In genomic region chr3:194494951-194495374, GRCh38 we compare ENCODE assay signal across 15 cellular contexts. TPM values are rescaled to one million over a fixed set of nuclear protein-coding genes. Genes with fewer than 3 reads are reported as not detected.
DNase-seq lines count a peak whose midpoint lies in the region; ATAC-seq, FAIRE-seq and TF ChIP-seq lines count a peak whose summit lies in the region.
"Had no signal": no experiment of that assay in that cellular context is flagged by ENCODE, and none has a peak within 500 bp of the region (broad histone marks: within the 10 kb centered on the region; RNA-seq: fewer than 3 reads in every experiment).

No MANE protein-coding gene starts in this region.

- H3K4me3 ChIP-seq in HEK293 (ENCODE audit: low read depth, low read length) (no peak overlapping the region), endothelial cell of umbilical vein (replicated peaks in 1 of 3; ENCODE audit: insufficient read depth in 1 of 3, low read depth in 1 of 3, low read length in 3 of 3) (no peak overlapping the region), neuronal stem cell (ENCODE audit: low read length in 2 of 2) (no peak overlapping the region)

- no peak for DNase-seq in endothelial cell of umbilical vein (ENCODE audit: low read depth, low spot score)
- DNase-seq in neuronal stem cell (ENCODE audit: low spot score): no peak
- DNase-seq: activated CD4-positive, alpha-beta T cell treated with anti-CD3 and anti-CD28 coated beads, Interleukin-2, amount 10 ng/mL, durations not matched to agents 24 days and 14 days; activated T-cell treated with anti-CD3 and anti-CD28 coated beads for 4 hours; naive thymus-derived CD8-positive, alpha-beta T cell; NCI-H2107; NCI-H774; SIG-M5 had no signal

- H3K36me3 ChIP-seq in HEK293 (ENCODE audit: control insufficient read depth in 2 of 2, insufficient read depth in 1 of 2, low read length in 2 of 2) (no peaks in the 10 kb centered on the region), endothelial cell of umbilical vein (ENCODE audit: control insufficient read depth in 2 of 2, extremely low read depth in 1 of 2, insufficient read depth in 2 of 2, low read length in 2 of 2) (no peaks in the 10 kb centered on the region), neuronal stem cell (replicated peaks in 1 of 2; ENCODE audit: control insufficient read depth in 2 of 2, insufficient read depth in 2 of 2, low read length in 2 of 2) (no peaks in the 10 kb centered on the region)

- intact Hi-C loops in endothelial cell of umbilical vein (cut with micrococcal nuclease): no loop called here

- H3K9me3 ChIP-seq in HEK293 (ENCODE audit: control insufficient read depth, insufficient read depth, low read depth, low read length) (no peaks in the 10 kb centered on the region), endothelial cell of umbilical vein (replicated peaks; ENCODE audit: control insufficient read depth, insufficient read depth, low read length) (no peaks in the 10 kb centered on the region), neuronal stem cell (replicated peaks in 1 of 2; ENCODE audit: control insufficient read depth in 2 of 2, insufficient read depth in 1 of 2, low read depth in 1 of 2, low read length in 2 of 2) (peaks cover 0 to 2% of the 10 kb centered on the region in 2 donors)

- H4K91ac ChIP-seq in neuronal stem cell (ENCODE audit: low read depth, low read length, poor library complexity): no peak overlapping the region

- no peak overlapping the region for H2BK15ac ChIP-seq in neuronal stem cell (ENCODE audit: low read length)

- WGBS in neuronal stem cell (ENCODE audit: extremely low coverage in 2 of 2, insufficient read length in 2 of 2, insufficient replicate concordance in 1 of 2), 2 donors: no CpG with 5 or more reads among the region's 5 CpGs

- H3K18ac ChIP-seq in neuronal stem cell (ENCODE audit: low read length): no peak overlapping the region

- H2BK5ac ChIP-seq in neuronal stem cell (ENCODE audit: low read length): no peak overlapping the region

- H2AFZ ChIP-seq in endothelial cell of umbilical vein (ENCODE audit: low read depth, low read length) (no peak overlapping the region), neuronal stem cell (ENCODE audit: low read length) (no peak overlapping the region)

- ATAC-seq in HG03159 (IDR thresholded peaks at IDR 0.05; ENCODE audit: unreplicated experiment) (no peak), HG02642 (IDR thresholded peaks at IDR 0.05; ENCODE audit: poor library complexity, unreplicated experiment) (no peak), HG03565 (IDR thresholded peaks at IDR 0.05; ENCODE audit: unreplicated experiment) (no peak), GM18517 (IDR thresholded peaks at IDR 0.05; ENCODE audit: unreplicated experiment) (no peak)
- ATAC-seq: activated naive CD4-positive, alpha-beta T cell treated with anti-CD3 and anti-CD28 coated beads, Interleukin-2, amount 50 U/mL, for 72 hours; naive thymus-derived CD8-positive, alpha-beta T cell had no signal

- no peaks in the 10 kb centered on the region for H3K79me2 ChIP-seq in endothelial cell of umbilical vein (ENCODE audit: control insufficient read depth, insufficient read depth, low read length)

- TF ChIP-seq CTCF in C4-2B (conservative IDR thresholded peaks at IDR 0.05): no peak
- no peak for TF ChIP-seq CTCF in HEK293 (tag by site-specific recombination; IDR thresholded peaks at IDR 0.05)
- TF ChIP-seq CTCF in endothelial cell of umbilical vein (IDR thresholded peaks at IDR 0.05; ENCODE audit: extremely low read depth in 1 of 2, insufficient read depth in 1 of 2, low read depth in 1 of 2, low read length in 2 of 2): no peak

- H3K14ac ChIP-seq in neuronal stem cell (ENCODE audit: low read length): no peak overlapping the region

- H4K20me1 ChIP-seq in endothelial cell of umbilical vein (replicated peaks; ENCODE audit: control insufficient read depth, extremely low read depth, insufficient read depth, low read length): no peaks in the 10 kb centered on the region

- TF ChIP-seq POLR2A in endothelial cell of umbilical vein (IDR thresholded peaks at IDR 0.05; ENCODE audit: low read depth, low read length): no peak

- H3K9ac ChIP-seq in endothelial cell of umbilical vein (replicated peaks; ENCODE audit: extremely low read depth, insufficient read depth, low read length): no peak overlapping the region
- no peak overlapping the region for H3K9ac ChIP-seq in neuronal stem cell (ENCODE audit: low read depth, low read length, poor library complexity)

- no peaks in the 10 kb centered on the region for H3K9me1 ChIP-seq in endothelial cell of umbilical vein (replicated peaks; ENCODE audit: control insufficient read depth, extremely low read depth, insufficient read depth, low read length)

- FAIRE-seq in endothelial cell of umbilical vein (lab: Jason Lieb, UNC): peak; percentile 21

- H3K4me1 ChIP-seq in HEK293 (ENCODE audit: control insufficient read depth, insufficient read depth, low read length) (0 out of 2 replicates have a peak, but pooled peaks cover 2% of the 10 kb centered on the region), endothelial cell of umbilical vein (ENCODE audit: control insufficient read depth, extremely low read depth, insufficient read depth, low read length) (peaks cover 16% of the 10 kb centered on the region), neuronal stem cell (ENCODE audit: control insufficient read depth in 2 of 2, insufficient read depth in 1 of 2, low read depth in 1 of 2, low read length in 2 of 2) (peaks cover 0 to 5% of the 10 kb centered on the region in 2 donors)

- no peak overlapping the region for H2AK5ac ChIP-seq in neuronal stem cell (ENCODE audit: low read depth, low read length)

- CTCF ChIA-PET in HEK293 (lab: Yijun Ruan, JAX): interaction anchor here (0.9 kb wide), 1 partner anchor 99 kb away, joined by 3 read pairs; no protein-coding TSS in a partner anchor
- CTCF ChIA-PET in endothelial cell of umbilical vein (lab: Charles Lee): no interaction called here

- no peak overlapping the region for H2BK120ac ChIP-seq in neuronal stem cell (ENCODE audit: low read depth, low read length)

- peak overlapping the region; percentile 48 for H4K8ac ChIP-seq in neuronal stem cell (ENCODE audit: low read depth, low read length)

- no peak overlapping the region for H3K4ac ChIP-seq in neuronal stem cell (ENCODE audit: low read length)

- no peaks in the 10 kb centered on the region for H3K27me3 ChIP-seq in endothelial cell of umbilical vein (ENCODE audit: control insufficient read depth in 2 of 2, insufficient read depth in 2 of 2, low read length in 2 of 2)
- H3K27me3 ChIP-seq in neuronal stem cell (ENCODE audit: control insufficient read depth in 3 of 3, insufficient read depth in 3 of 3, low read depth in 1 of 3, low read length in 3 of 3): no peaks in the 10 kb centered on the region

- BruUV-seq in endothelial cell of umbilical vein (replicated peaks; lab: Mats Ljungman, UMichigan): no TSS peak

- H2BK12ac ChIP-seq in neuronal stem cell (ENCODE audit: low read length): no peak overlapping the region

- dilution Hi-C loops in endothelial cell of umbilical vein (cut with MboI; ENCODE audit: extremely low pct_ligation_motif_present, low sequenced_read_pairs): no loop called here

- H3K27ac ChIP-seq in C4-2B: peak overlapping the region; percentile 69
- no peak overlapping the region for H3K27ac ChIP-seq in HEK293 (ENCODE audit: extremely low read depth, low read depth, low read length)
- H3K27ac ChIP-seq in endothelial cell of umbilical vein (ENCODE audit: insufficient read depth, low read depth, low read length): no peak overlapping the region
- no peak overlapping the region for H3K27ac ChIP-seq in neuronal stem cell (replicated peaks; ENCODE audit: low read length)

- no peaks in the 10 kb centered on the region for H3K79me1 ChIP-seq in neuronal stem cell (ENCODE audit: low read depth, low read length)

- POLR2A ChIA-PET in HEK293 (lab: Yijun Ruan, JAX) (no interaction called here), endothelial cell of umbilical vein (lab: Charles Lee) (no interaction called here)

- H3K4me2 ChIP-seq in endothelial cell of umbilical vein (ENCODE audit: insufficient read depth, low read length) (no peak overlapping the region), neuronal stem cell (ENCODE audit: insufficient read depth, low read length, poor library complexity, severe bottlenecking) (no peak overlapping the region)

- H3K23ac ChIP-seq in neuronal stem cell (ENCODE audit: low read depth, low read length, poor library complexity): no peak overlapping the region

TF ChIP-seq in HEK293, 187 proteins besides CTCF, POLR2A, EP300 and RAD21:
- TF ChIP-seq ZNF112 (tag by site-specific recombination; IDR thresholded peaks at IDR 0.05) (peak; percentile 62; the same call in 1 of the 2 replicates), ZNF621 (tag by site-specific recombination; IDR thresholded peaks at IDR 0.05) (no peak)
TF ChIP-seq in HEK293: peak in this region for 1.

TF ChIP-seq in endothelial cell of umbilical vein, 7 proteins besides CTCF, POLR2A, EP300 and RAD21:
- TF ChIP-seq MYC (IDR thresholded peaks at IDR 0.05; ENCODE audit: low read depth, low read length) (no peak), MAX (IDR thresholded peaks at IDR 0.05; ENCODE audit: insufficient read depth, insufficient read length) (no peak), POLR2AphosphoS5 (IDR thresholded peaks at IDR 0.05; ENCODE audit: insufficient read depth, low read depth, low read length) (no peak), FOS (IDR thresholded peaks at IDR 0.05; ENCODE audit: borderline replicate concordance, insufficient read depth, low read length) (no peak), EZH2 (IDR thresholded peaks at IDR 0.05; ENCODE audit: borderline replicate concordance, low read depth, low read length, severe bottlenecking) (no peak), JUN (IDR thresholded peaks at IDR 0.05; ENCODE audit: borderline replicate concordance, insufficient read depth, insufficient read length, low read depth) (no peak), GATA2 (IDR thresholded peaks at IDR 0.05; ENCODE audit: insufficient read depth, insufficient read length, low read depth, low read length) (no peak)

RNA-seq across cellular contexts. Expression of gene ATP13A3, which starts 8.2 kb away (rescaled TPM):
- total RNA-seq in endothelial cell of umbilical vein: 56.8 and 59.0 TPM in 2 replicates
- 10.4 and 12.0 TPM in 2 replicates for polyA plus RNA-seq in endothelial cell of umbilical vein
- polyA plus RNA-seq in endothelial cell of umbilical vein (2011; cell fraction: cytosol; rRNA removed): 14.0 and 14.8 TPM in 2 replicates
- 31.6 and 47.8 TPM in 2 replicates for polyA plus RNA-seq in endothelial cell of umbilical vein (2011; cell fraction: nucleus; rRNA removed)
- polyA plus RNA-seq in endothelial cell of umbilical vein (2012): 23.3 and 38.7 TPM in 2 replicates
- 47.0 and 56.5 TPM in 2 replicates for polyA minus RNA-seq in endothelial cell of umbilical vein
- polyA minus RNA-seq in endothelial cell of umbilical vein (2011; cell fraction: cytosol; rRNA and poly(A)+ RNA removed): 84.8 TPM
- 70.9 and 131 TPM in 2 replicates for polyA minus RNA-seq in endothelial cell of umbilical vein (2011; cell fraction: nucleus; rRNA and poly(A)+ RNA removed)
- 27.9 TPM for polyA plus RNA-seq in neuronal stem cell (2013, experiment 1 of 2)
- 28.7 TPM for polyA plus RNA-seq in neuronal stem cell (2013, experiment 2 of 2)
